Comparison of ENCODE assay signal across 8 cellular contexts in genomic region chr3:50155891-50156290, GRCh38. TPM values are rescaled to one million over a fixed set of nuclear protein-coding genes. Genes with fewer than 3 reads are reported as not detected.
DNase-seq lines count a peak whose midpoint lies in the region; ATAC-seq and TF ChIP-seq lines count a peak whose summit lies in the region.

No MANE protein-coding gene starts in this region.

- H3K27me3 ChIP-seq in effector memory CD4-positive, alpha-beta T cell (replicated peaks; ENCODE audit: control insufficient read depth, insufficient read depth, low read length, poor library complexity, severe bottlenecking), result peaks cover 21% of the 10 kb centered on the region

- ATAC-seq in HG02571 (IDR thresholded peaks at IDR 0.05; ENCODE audit: unreplicated experiment), result no peak

- no peaks in the 10 kb centered on the region for H3K9me3 Mint-ChIP-seq in IgD-negative memory B cell
- no peaks in the 10 kb centered on the region for H3K9me3 Mint-ChIP-seq in nephron

- H3K36me3 Mint-ChIP-seq in IgD-negative memory B cell (no peaks in the 10 kb centered on the region), nephron (ENCODE audit: low read depth) (no peaks in the 10 kb centered on the region)

- H3K4me3 Mint-ChIP-seq in IgD-negative memory B cell (peak overlapping the region; percentile 75 to 92 (median 86)), nephron (peak overlapping the region; percentile 93 to 99 (median 96))

- no peak overlapping the region for H3K27ac ChIP-seq in effector memory CD4-positive, alpha-beta T cell (ENCODE audit: insufficient read depth, low read length, poor library complexity, severe bottlenecking)

- H3K9me3 ChIP-seq in effector memory CD4-positive, alpha-beta T cell (ENCODE audit: control insufficient read depth, low read length), result no peaks in the 10 kb centered on the region

- DNase-seq in AG08396 (ENCODE audit: low spot score) (peak; percentile 37), NCI-H146 treated with DMSO at 0.1 percent for 48 hours (lab: John Stamatoyannopoulos, UW; ENCODE audit: unreplicated experiment) (no peak), DMS 273 treated with DMSO at 0.1 percent for 48 hours (lab: John Stamatoyannopoulos, UW) (no peak)
- no peak for DNase-seq in effector memory CD4-positive, alpha-beta T cell
- no peak for DNase-seq in stimulated activated CD4-positive, alpha-beta T cell treated with anti-CD3 and anti-CD28 coated beads, Interleukin-2, amount 100 ng/mL, for 48 hours

- H3K4me1 ChIP-seq in effector memory CD4-positive, alpha-beta T cell (ENCODE audit: control insufficient read depth, insufficient read depth, low read length, poor library complexity, severe bottlenecking), result peaks cover 13% of the 10 kb centered on the region

- H3K4me1 Mint-ChIP-seq in IgD-negative memory B cell, result peaks cover 0 to 7% (median 2%) of the 10 kb centered on the region in 3 donors
- H3K4me1 Mint-ChIP-seq in nephron, result peaks cover 62% of the 10 kb centered on the region

- no peaks in the 10 kb centered on the region for H3K36me3 ChIP-seq in effector memory CD4-positive, alpha-beta T cell (ENCODE audit: control insufficient read depth, insufficient read depth, low read length)

- no peak for TF ChIP-seq CTCF in nephron (IDR thresholded peaks at IDR 0.05; ENCODE audit: unreplicated experiment in 3 of 3)

- H3K27me3 Mint-ChIP-seq in IgD-negative memory B cell, result peaks cover 17% of the 10 kb centered on the region
- H3K27me3 Mint-ChIP-seq in nephron (ENCODE audit: low read depth), result peaks cover 15% of the 10 kb centered on the region

- peak overlapping the region in 1 of 3 donors; percentile 53 for H3K27ac Mint-ChIP-seq in IgD-negative memory B cell
- H3K27ac Mint-ChIP-seq in nephron, result peak overlapping the region; percentile 84 to 97 (median 90)

- H3K4me3 ChIP-seq in effector memory CD4-positive, alpha-beta T cell (ENCODE audit: insufficient read depth, low read depth, low read length, poor library complexity, severe bottlenecking), result peak overlapping the region; percentile 35

RNA-seq across cellular contexts. Expression of gene SEMA3F, which starts 0.8 kb away (rescaled TPM):
- polyA plus RNA-seq in IgD-negative memory B cell, result not detected

RNA-seq across cellular contexts. Expression of gene GNAT1, which starts 35.5 kb away (rescaled TPM):
- polyA plus RNA-seq in IgD-negative memory B cell, result not detected

RNA-seq across cellular contexts. Expression of gene SLC38A3, which starts 49.2 kb away (rescaled TPM):
- polyA plus RNA-seq in IgD-negative memory B cell, result not detected
